In the genomic region with DNA sequence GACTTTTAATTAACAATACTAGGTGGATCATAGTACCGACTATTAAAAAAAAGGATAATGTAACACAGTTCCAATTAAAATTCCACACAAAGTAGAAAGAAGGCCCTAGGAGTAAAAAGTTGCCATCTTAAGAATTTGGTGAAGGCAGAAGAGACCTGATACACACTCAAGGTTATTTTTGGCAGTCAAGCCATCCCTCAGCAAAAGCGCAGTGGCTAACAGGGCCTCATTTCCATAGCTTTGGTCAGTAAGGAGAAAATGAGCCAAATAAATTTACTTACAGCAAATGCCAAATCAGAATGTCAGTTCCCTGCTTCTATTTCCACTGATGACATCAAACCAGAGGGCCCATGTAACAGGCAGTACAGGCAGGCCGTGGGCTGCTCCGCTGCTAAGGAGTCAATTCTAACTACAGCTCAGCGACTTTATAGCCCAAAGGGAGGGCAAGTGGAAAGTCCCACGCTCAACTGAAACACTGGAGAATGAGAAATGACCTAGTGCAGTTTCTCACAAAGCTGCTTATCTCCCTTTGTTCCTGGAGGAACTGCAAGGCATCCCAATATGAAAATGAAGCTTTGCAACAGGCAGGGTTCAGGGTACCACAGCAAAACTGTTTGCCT, we compare ENCODE assay signal across 8 cellular contexts. TPM values are rescaled to one million over a fixed set of nuclear protein-coding genes. Genes with fewer than 3 reads are reported as not detected.
DNase-seq lines count a peak whose midpoint lies in the region; ATAC-seq and TF ChIP-seq lines count a peak whose summit lies in the region.

No MANE protein-coding gene starts in this region.

- in situ Hi-C loops in Panc1 (cut with HindIII; ENCODE audit: low pct_unique_long_range_greater_than_20kb, low sequenced_read_pairs): no loop called here

- H3K4me3 ChIP-seq in Panc1 (ENCODE audit: low read depth in 2 of 2, low read length in 2 of 2) (0 out of 4 replicates have a peak overlapping the region, but pooled peaks of 1 of the 2 experiments have one; percentile 1), osteoblast (ENCODE audit: insufficient read depth, low read length) (no peak overlapping the region), H7 (ENCODE audit: insufficient read depth, low read depth, low read length) (no peak overlapping the region)

- H3K27me3 ChIP-seq in Panc1 (ENCODE audit: control insufficient read depth, insufficient read depth, low read length): no peaks in the 10 kb centered on the region
- H3K27me3 ChIP-seq in osteoblast (ENCODE audit: insufficient read depth, low read length): no peaks in the 10 kb centered on the region
- H3K27me3 ChIP-seq in H7 (ENCODE audit: control insufficient read depth, insufficient read depth, low read length): no peaks in the 10 kb centered on the region

- no peaks in the 10 kb centered on the region for H3K9me3 ChIP-seq in Panc1 (ENCODE audit: control insufficient read depth, insufficient read depth, low read depth, low read length)
- H3K9me3 ChIP-seq in osteoblast (ENCODE audit: low read depth, low read length): no peaks in the 10 kb centered on the region

- H3K27ac ChIP-seq in Panc1 (ENCODE audit: low read length) (no peak overlapping the region), osteoblast (ENCODE audit: low read depth, low read length) (peak overlapping the region; percentile 60)

- DNase-seq in GM10266 (ENCODE audit: extremely low spot score): peak; percentile 61
- DNase-seq in Panc1 (ENCODE audit: low read depth, low spot score): no peak
- peak; percentile 59 for DNase-seq in dermis blood vessel endothelial cell
- peak; percentile 72 for DNase-seq in osteoblast (ENCODE audit: insufficient read length, low spot score, missing footprints)
- no peak for DNase-seq in Kasumi-1 (lab: John Stamatoyannopoulos, UW)
- no peak for DNase-seq in AG08396 (ENCODE audit: low spot score)
- no peak for DNase-seq in H7

- peak overlapping the region; percentile 23 for H3K4me2 ChIP-seq in osteoblast (ENCODE audit: insufficient read depth, low read length)

- POLR2A ChIA-PET in Panc1 (lab: Charles Lee): no interaction called here

- CTCF ChIA-PET in Panc1 (lab: Charles Lee): no interaction called here

- peaks cover 8% of the 10 kb centered on the region for H3K36me3 ChIP-seq in Panc1 (ENCODE audit: control insufficient read depth, insufficient read depth, low read length)
- peaks cover 24% of the 10 kb centered on the region for H3K36me3 ChIP-seq in osteoblast (ENCODE audit: insufficient read depth, low read length)
- peaks cover 14% of the 10 kb centered on the region for H3K36me3 ChIP-seq in H7 (replicated peaks; ENCODE audit: control insufficient read depth, insufficient read depth, low read length)

- TF ChIP-seq CTCF in GM10266 (IDR thresholded peaks at IDR 0.05; ENCODE audit: control insufficient read depth, insufficient read depth, low read depth, missing control alignments) (no peak), Panc1 (IDR thresholded peaks at IDR 0.05) (no peak), osteoblast (IDR thresholded peaks at IDR 0.05; ENCODE audit: extremely low read depth, low read depth, low read length) (no peak)

- H3K4me1 ChIP-seq in Panc1 (ENCODE audit: control insufficient read depth, insufficient read depth, low read length) (peaks cover 44% of the 10 kb centered on the region), osteoblast (ENCODE audit: insufficient read depth, low read length) (peaks cover 36% of the 10 kb centered on the region)

- H2AFZ ChIP-seq in osteoblast (ENCODE audit: low read length): no peak overlapping the region

- ATAC-seq in GM21786 (IDR thresholded peaks at IDR 0.05; ENCODE audit: unreplicated experiment): peak; percentile 77
- peak; percentile 77 for ATAC-seq in Panc1

- intact Hi-C loops in Panc1 (cut with micrococcal nuclease; ENCODE audit: unreplicated experiment): no loop called here

- H3K79me2 ChIP-seq in osteoblast (ENCODE audit: insufficient read depth, low read length): peaks cover 90% of the 10 kb centered on the region

- BruUV-seq in Panc1 (replicated peaks; lab: Mats Ljungman, UMichigan): no TSS peak

- H4K20me1 ChIP-seq in osteoblast (ENCODE audit: insufficient read depth, low read length): peaks cover 60% of the 10 kb centered on the region

RNA-seq across cellular contexts. Expression of a gene that starts 6.3 kb away (rescaled TPM):
- total RNA-seq in Panc1 (2021; ENCODE audit: unreplicated experiment) (38.5 TPM), dermis blood vessel endothelial cell (51.0 and 71.6 TPM in 2 replicates), osteoblast (42.0 and 51.0 TPM in 2 replicates)
- polyA plus RNA-seq in Panc1 (2012; ENCODE audit: insufficient read length): 28.3 TPM
- 45.9 and 89.9 TPM in 2 replicates for total RNA-seq in H7 (2014; rRNA removed; shearing (Covaris generic))

RNA-seq across cellular contexts. Expression of a gene that starts 26.2 kb away (rescaled TPM):
- total RNA-seq in Panc1 (2021; ENCODE audit: unreplicated experiment): 4.7 TPM
- 2.5 TPM for polyA plus RNA-seq in Panc1 (2012; ENCODE audit: insufficient read length)
- 60.1 and 121 TPM in 2 replicates for total RNA-seq in dermis blood vessel endothelial cell
- 10.0 and 17.0 TPM in 2 replicates for total RNA-seq in osteoblast
- total RNA-seq in H7 (2014; rRNA removed; shearing (Covaris generic)): 14.7 and 17.1 TPM in 2 replicates

Comparison
In these comparisons a context has a peak if more than half of its experiments do, and no peak if none do; other contexts are left out.
1. DNase-seq: peak in GM10266 (single experiment), dermis blood vessel endothelial cell (single experiment) and osteoblast (single experiment); none in Panc1 (single experiment), Kasumi-1 (0 of 2), AG08396 (single experiment) and H7 (single experiment).